Comparison of ENCODE assay signal across 27 cellular contexts in genomic region chr2:212494413-212495020, GRCh38. TPM values are rescaled to one million over a fixed set of nuclear protein-coding genes. Genes with fewer than 3 reads are reported as not detected.
A peak's percentile ranks its signal among the peaks of the same experiment; 100 is the strongest.
DNase-seq lines count a peak whose midpoint lies in the region; ATAC-seq, FAIRE-seq and TF ChIP-seq lines count a peak whose summit lies in the region.
"Had no signal": no experiment of that assay in that cellular context is flagged by ENCODE, and none has a peak within 500 bp of the region (broad histone marks: within the 10 kb centered on the region; RNA-seq: fewer than 3 reads in every experiment).

No MANE protein-coding gene starts in this region.

- no peaks in the 10 kb centered on the region for H3K27me3 Mint-ChIP-seq in WTC11 (ENCODE audit: low read depth)
- H3K27me3 Mint-ChIP-seq: activated CD4-positive, alpha-beta T cell treated with anti-CD3 and anti-CD28 coated beads, Interleukin-2, amount 10 ng/mL, durations not matched to agents 7 days and 5 days; activated CD8-positive, alpha-beta memory T cell treated with anti-CD3 and anti-CD28 coated beads, Interleukin-2, amount 10 ng/mL, durations not matched to agents 7 days and 5 days; activated naive CD4-positive, alpha-beta T cell treated with anti-CD3 and anti-CD28 coated beads, Interleukin-2, amount 10 ng/mL, durations not matched to agents 7 days and 5 days; effector memory CD8-positive, alpha-beta T cell had no signal

- no peak overlapping the region for H3K4me3 Mint-ChIP-seq in WTC11
- H3K4me3 Mint-ChIP-seq: activated CD4-positive, alpha-beta T cell treated with anti-CD3 and anti-CD28 coated beads, Interleukin-2, amount 10 ng/mL, durations not matched to agents 7 days and 5 days; activated CD8-positive, alpha-beta memory T cell treated with anti-CD3 and anti-CD28 coated beads, Interleukin-2, amount 10 ng/mL, durations not matched to agents 7 days and 5 days; activated naive CD4-positive, alpha-beta T cell treated with anti-CD3 and anti-CD28 coated beads, Interleukin-2, amount 10 ng/mL, durations not matched to agents 7 days and 5 days; activated T-cell treated with anti-CD3 and anti-CD28 coated beads, Interleukin-2, amount 50 U/mL, for 72 hours; effector memory CD8-positive, alpha-beta T cell had no signal

- H3K36me3 Mint-ChIP-seq in WTC11, result no peaks in the 10 kb centered on the region
- H3K36me3 Mint-ChIP-seq: activated CD8-positive, alpha-beta memory T cell treated with anti-CD3 and anti-CD28 coated beads, Interleukin-2, amount 10 ng/mL, durations not matched to agents 7 days and 5 days; activated naive CD4-positive, alpha-beta T cell treated with anti-CD3 and anti-CD28 coated beads, Interleukin-2, amount 10 ng/mL, durations not matched to agents 7 days and 5 days had no signal

- no TSS peak for BruUV-seq in PC-3 (replicated peaks; lab: Mats Ljungman, UMichigan)

- no peak overlapping the region for H3K27ac Mint-ChIP-seq in WTC11
- H3K27ac Mint-ChIP-seq: activated CD4-positive, alpha-beta T cell treated with anti-CD3 and anti-CD28 coated beads, Interleukin-2, amount 10 ng/mL, durations not matched to agents 7 days and 5 days; activated CD8-positive, alpha-beta memory T cell treated with anti-CD3 and anti-CD28 coated beads, Interleukin-2, amount 10 ng/mL, durations not matched to agents 7 days and 5 days; activated naive CD4-positive, alpha-beta T cell treated with anti-CD3 and anti-CD28 coated beads, Interleukin-2, amount 10 ng/mL, durations not matched to agents 7 days and 5 days; activated T-cell treated with anti-CD3 and anti-CD28 coated beads, Interleukin-2, amount 50 U/mL, for 72 hours; effector memory CD8-positive, alpha-beta T cell had no signal

- H3K9me2 ChIP-seq in PC-3 (replicated peaks; ENCODE audit: low read length), result no peaks in the 10 kb centered on the region

- no peaks in the 10 kb centered on the region for H3K79me2 ChIP-seq in PC-3 (ENCODE audit: low read length)

- H3K9me3 ChIP-seq in SK-N-MC (ENCODE audit: low read depth, low read length), result no peaks in the 10 kb centered on the region
- no peaks in the 10 kb centered on the region for H3K9me3 ChIP-seq in pancreas
- no peaks in the 10 kb centered on the region for H3K9me3 ChIP-seq in PC-3 (ENCODE audit: low read length)
- H3K9me3 ChIP-seq: BLaER1 treated with 17β-estradiol and CSF1 and Interleukin-3, amounts not matched to agents 10 nM and 100 nM; HAP-1; SJSA1 had no signal

- H3K4me3 ChIP-seq in SK-N-MC (no peak overlapping the region), pancreas (no peak overlapping the region), PC-3 (ENCODE audit: low read length) (no peak overlapping the region)
- H3K4me3 ChIP-seq: BLaER1 treated with 17β-estradiol and CSF1 and Interleukin-3, amounts not matched to agents 10 nM and 100 nM; coronary artery; HAP-1; SJSA1; smooth muscle cell had no signal

- in situ Hi-C loops in Caki2 (cut with HindIII; ENCODE audit: low pct_unique_long_range_greater_than_20kb, low sequenced_read_pairs), result no loop called here

- DNase-seq in Caki2 (ENCODE audit: low read depth) (peak; percentile 38), NCI-H146 treated with DMSO at 0.1 percent for 48 hours (lab: John Stamatoyannopoulos, UW; ENCODE audit: unreplicated experiment) (peak; percentile 26), SK-N-MC (ENCODE audit: low read depth, low spot score) (no peak), kidney glomerular epithelial cell (lab: John Stamatoyannopoulos, UW) (peak; percentile 51), WTC11 (ENCODE audit: low spot score) (no peak), pancreas (no peak), GM12892 (ENCODE audit: insufficient read length) (no peak), PC-3 (no peak)
- DNase-seq: activated CD4-positive, alpha-beta T cell treated with anti-CD3 and anti-CD28 coated beads, Interleukin-2, amount 10 ng/mL, durations not matched to agents 7 days and 5 days; activated CD8-positive, alpha-beta memory T cell treated with anti-CD3 and anti-CD28 coated beads, Interleukin-2, amount 10 ng/mL, durations not matched to agents 7 days and 5 days; activated naive CD4-positive, alpha-beta T cell treated with anti-CD3 and anti-CD28 coated beads, Interleukin-2, amount 10 ng/mL, durations not matched to agents 7 days and 5 days; activated T-cell treated with anti-CD3 and anti-CD28 coated beads, Interleukin-2, amount 50 U/mL, for 72 hours; amygdala; effector memory CD8-positive, alpha-beta T cell; EL; left cardiac atrium; NCI-H1048; NCI-H2029 treated with DMSO at 0.1 percent for 48 hours; T-helper 2 cell had no signal

- no peaks in the 10 kb centered on the region for H3F3A ChIP-seq in PC-3 (ENCODE audit: low read length, unreplicated experiment)

- H3K4me2 ChIP-seq in PC-3 (ENCODE audit: low read length), result no peak overlapping the region
- H3K4me2 ChIP-seq: BLaER1 treated with 17β-estradiol and CSF1 and Interleukin-3, amounts not matched to agents 10 nM and 100 nM; smooth muscle cell had no signal

- POLR2A ChIA-PET in WTC11 (lab: Charles Lee), result no interaction called here
- POLR2A ChIA-PET in PC-3 (lab: Charles Lee; ENCODE audit: unreplicated experiment), result no interaction called here

- H3K27me3 ChIP-seq in pancreas, result no peaks in the 10 kb centered on the region
- H3K27me3 ChIP-seq in PC-3 (ENCODE audit: low read length), result no peaks in the 10 kb centered on the region
- H3K27me3 ChIP-seq: BLaER1 treated with 17β-estradiol and CSF1 and Interleukin-3, amounts not matched to agents 10 nM and 100 nM had no signal

- H3K9ac ChIP-seq in SK-N-MC (ENCODE audit: insufficient read length) (no peak overlapping the region), PC-3 (ENCODE audit: low read length) (no peak overlapping the region)
- H3K9ac ChIP-seq: BLaER1 treated with 17β-estradiol and CSF1 and Interleukin-3, amounts not matched to agents 10 nM and 100 nM had no signal

- no peak overlapping the region for H2AFZ ChIP-seq in PC-3 (ENCODE audit: low read length)

- no peaks in the 10 kb centered on the region for H4K20me1 ChIP-seq in PC-3 (ENCODE audit: low read length)
- H4K20me1 ChIP-seq: BLaER1 treated with 17β-estradiol and CSF1 and Interleukin-3, amounts not matched to agents 10 nM and 100 nM had no signal

- no peaks in the 10 kb centered on the region for H3K36me3 ChIP-seq in SK-N-MC (ENCODE audit: insufficient read depth, low read length)
- no peaks in the 10 kb centered on the region for H3K36me3 ChIP-seq in pancreas
- H3K36me3 ChIP-seq in PC-3 (ENCODE audit: low read depth, low read length), result no peaks in the 10 kb centered on the region
- H3K36me3 ChIP-seq: BLaER1 treated with 17β-estradiol and CSF1 and Interleukin-3, amounts not matched to agents 10 nM and 100 nM; HAP-1; SJSA1 had no signal

- H3K9me3 Mint-ChIP-seq in WTC11, result no peaks in the 10 kb centered on the region
- H3K9me3 Mint-ChIP-seq: activated CD4-positive, alpha-beta T cell treated with anti-CD3 and anti-CD28 coated beads, Interleukin-2, amount 10 ng/mL, durations not matched to agents 7 days and 5 days; activated naive CD4-positive, alpha-beta T cell treated with anti-CD3 and anti-CD28 coated beads, Interleukin-2, amount 10 ng/mL, durations not matched to agents 7 days and 5 days; activated T-cell treated with anti-CD3 and anti-CD28 coated beads, Interleukin-2, amount 50 U/mL, for 72 hours; effector memory CD8-positive, alpha-beta T cell had no signal

- CTCF ChIA-PET in WTC11 (lab: Charles Lee) (no interaction called here), PC-3 (lab: Charles Lee) (no interaction called here)

- 72 to 90% methylated on average over 1 of the region's 1 CpG for WGBS in pancreas, 2 donors

- no peak for TF ChIP-seq POLR2A in GM12892 (IDR thresholded peaks at IDR 0.05; ENCODE audit: low read depth, low read length)

- FAIRE-seq in pancreas (lab: Jason Lieb, UNC) (no peak), GM12892 (lab: Jason Lieb, UNC) (no peak)
- FAIRE-seq: HepG2 had no signal

- TF ChIP-seq CTCF in WTC11 (IDR thresholded peaks at IDR 0.05) (no peak), pancreas (IDR thresholded peaks at IDR 0.05) (no peak), PC-3 (conservative IDR thresholded peaks at IDR 0.05; ENCODE audit: low read depth, low read length) (no peak)

- H3K4me1 Mint-ChIP-seq in WTC11, result no peaks in the 10 kb centered on the region
- H3K4me1 Mint-ChIP-seq: activated CD4-positive, alpha-beta T cell treated with anti-CD3 and anti-CD28 coated beads, Interleukin-2, amount 10 ng/mL, durations not matched to agents 7 days and 5 days; activated CD8-positive, alpha-beta memory T cell treated with anti-CD3 and anti-CD28 coated beads, Interleukin-2, amount 10 ng/mL, durations not matched to agents 7 days and 5 days; activated naive CD4-positive, alpha-beta T cell treated with anti-CD3 and anti-CD28 coated beads, Interleukin-2, amount 10 ng/mL, durations not matched to agents 7 days and 5 days had no signal

- intact Hi-C loops in pancreas (cut with DNase I) (no loop called here), PC-3 (cut with micrococcal nuclease) (no loop called here)

- no peak for ATAC-seq in WTC11
- ATAC-seq in pancreas, result no peak
- no peak for ATAC-seq in PC-3
- ATAC-seq: activated CD8-positive, alpha-beta memory T cell treated with anti-CD3 and anti-CD28 coated beads, Interleukin-2, amount 10 ng/mL, durations not matched to agents 7 days and 5 days; activated T-cell treated with anti-CD3 and anti-CD28 coated beads, Interleukin-2, amount 50 U/mL, for 72 hours; effector memory CD8-positive, alpha-beta T cell; HepG2; left cardiac atrium had no signal

- peak overlapping the region; percentile 57 for H3K27ac ChIP-seq in SK-N-MC
- H3K27ac ChIP-seq in pancreas, result no peak overlapping the region
- no peak overlapping the region for H3K27ac ChIP-seq in PC-3 (ENCODE audit: low read length)
- H3K27ac ChIP-seq: BLaER1 treated with 17β-estradiol and CSF1 and Interleukin-3, amounts not matched to agents 10 nM and 100 nM; coronary artery; HL-60; SJSA1; VCaP had no signal

- H3K4me1 ChIP-seq in pancreas (no peaks in the 10 kb centered on the region), PC-3 (ENCODE audit: insufficient read depth, low read length) (no peaks in the 10 kb centered on the region)
- H3K4me1 ChIP-seq: BLaER1 treated with 17β-estradiol and CSF1 and Interleukin-3, amounts not matched to agents 10 nM and 100 nM; SJSA1 had no signal

TF ChIP-seq in WTC11, 78 proteins besides CTCF, POLR2A, EP300 and RAD21 (continues in another document):
- TF ChIP-seq OVOL2 (CRISPR knock-in tag; IDR thresholded peaks at IDR 0.05; ENCODE audit: borderline replicate concordance) (no peak), JAZF1 (CRISPR knock-in tag; IDR thresholded peaks at IDR 0.05) (no peak), MAX (CRISPR knock-in tag; IDR thresholded peaks at IDR 0.05) (no peak), GTF2I (CRISPR knock-in tag; conservative IDR thresholded peaks at IDR 0.05) (no peak), SP1 (CRISPR knock-in tag; conservative IDR thresholded peaks at IDR 0.05) (no peak)

RNA-seq across cellular contexts. Expression of gene ERBB4, which starts 44.1 kb away (rescaled TPM):
- 0.10 TPM in 1 of 2 replicates, not detected in the other for total RNA-seq in Caki2 (2014; rRNA removed; shearing (Covaris generic); ENCODE audit: low replicate concordance)
- total RNA-seq in WTC11 (2021) (1.6 to 1.8 TPM (median 1.6 TPM) in 3 replicates), pancreas (1 to 10 TPM; 2.9 to 5.0 (median 3.5) TPM), PC-3 (2014; rRNA removed) (under 0.01 TPM in 1 of 2 replicates, not detected in the other)
- polyA plus RNA-seq in pancreas, result under 1 TPM; 0.30 to 0.54 TPM
- 0.04 TPM for polyA plus RNA-seq in GM12892 (2012; ENCODE audit: missing spikeins)
- total RNA-seq: activated CD4-positive, alpha-beta T cell treated with anti-CD3 and anti-CD28 coated beads, Interleukin-2, amount 10 ng/mL, durations not matched to agents 7 days and 5 days; activated CD8-positive, alpha-beta memory T cell treated with anti-CD3 and anti-CD28 coated beads, Interleukin-2, amount 10 ng/mL, durations not matched to agents 7 days and 5 days; activated T-cell treated with anti-CD3 and anti-CD28 coated beads, Interleukin-2, amount 50 U/mL, for 72 hours; HepG2 had no signal
- polyA plus RNA-seq: HepG2, smooth muscle cell had no signal

Comparison
In these comparisons a context has a peak if more than half of its experiments do, and no peak if none do; other contexts are left out.
1. DNase-seq: peak in Caki2 (single experiment), NCI-H146 treated with DMSO at 0.1 percent for 48 hours (single experiment) and kidney glomerular epithelial cell (single experiment); none in SK-N-MC (single experiment), WTC11 (single experiment), pancreas (0 of 6), GM12892 (single experiment) and PC-3 (single experiment).